ENCODE assay signal across 13 cellular contexts in the genomic region with DNA sequence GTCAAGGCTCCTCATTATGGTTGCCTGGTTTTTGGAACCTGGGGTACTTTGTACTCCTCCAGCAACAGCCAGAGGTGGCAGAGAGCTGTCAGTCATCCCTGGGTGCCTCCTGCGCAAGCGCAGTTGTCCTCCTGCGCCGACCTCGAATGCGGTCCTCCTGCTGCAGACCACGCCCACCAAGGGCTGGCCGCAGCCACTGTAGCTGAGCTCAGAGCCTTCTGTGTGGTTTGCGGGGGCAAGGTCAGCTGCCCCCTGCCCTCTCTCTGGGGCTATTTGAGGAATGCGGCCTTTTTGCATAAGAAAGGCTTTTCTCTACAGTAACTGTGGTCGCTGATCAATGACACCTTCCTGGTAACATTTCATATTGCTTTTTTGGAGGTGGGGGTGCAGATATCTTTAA.
DNase-seq lines count a peak whose midpoint lies in the region; ATAC-seq and TF ChIP-seq lines count a peak whose summit lies in the region.
"Had no signal": no experiment of that assay in that cellular context is flagged by ENCODE, and none has a peak within 500 bp of the region (broad histone marks: within the 10 kb centered on the region; RNA-seq: fewer than 3 reads in every experiment).

No MANE protein-coding gene starts in this region.

- H3K9me3 ChIP-seq in left ventricle myocardium inferior (replicated peaks) (peaks cover 5% of the 10 kb centered on the region), neural progenitor cell (ENCODE audit: low read depth) (no peaks in the 10 kb centered on the region), OCI-LY7 (ENCODE audit: low read length) (no peaks in the 10 kb centered on the region; the same call in 1 of the 2 replicates)
- H3K9me3 ChIP-seq: HAP-1 had no signal

- peaks cover 29% of the 10 kb centered on the region for H3K36me3 Mint-ChIP-seq in WTC11
- no peaks in the 10 kb centered on the region for H3K36me3 Mint-ChIP-seq in neural progenitor cell

- no peak overlapping the region for H3K9ac ChIP-seq in neural progenitor cell

- H3K4me1 ChIP-seq in left ventricle myocardium inferior (no peaks in the 10 kb centered on the region), neural progenitor cell (peaks cover 4% of the 10 kb centered on the region), OCI-LY7 (ENCODE audit: insufficient read depth, low read length, poor library complexity, severe bottlenecking) (no peaks in the 10 kb centered on the region)
- H3K4me1 ChIP-seq: HAP-1 had no signal

- no peaks in the 10 kb centered on the region for H3K9me2 ChIP-seq in OCI-LY7 (ENCODE audit: insufficient read depth, low read length)

- peak overlapping the region; percentile 58 for H3K4me3 Mint-ChIP-seq in WTC11
- H3K4me3 Mint-ChIP-seq in neural progenitor cell = peak overlapping the region; percentile 71

- no peaks in the 10 kb centered on the region for H3K27me3 Mint-ChIP-seq in WTC11 (ENCODE audit: low read depth)
- no peaks in the 10 kb centered on the region for H3K27me3 Mint-ChIP-seq in neural progenitor cell (ENCODE audit: insufficient read depth, low read depth)

- no peak overlapping the region for H3K27ac ChIP-seq in left ventricle myocardium inferior (replicated peaks)
- no peak overlapping the region for H3K27ac ChIP-seq in neural progenitor cell
- H3K27ac ChIP-seq in OCI-LY7 (ENCODE audit: low read depth, low read length, poor library complexity, severe bottlenecking) = no peak overlapping the region

- DNase-seq in H7 = peak; percentile 87
- peak; percentile 94 for DNase-seq in WTC11 (ENCODE audit: low spot score)
- DNase-seq in left ventricle myocardium inferior = peak; percentile 59
- DNase-seq in neural progenitor cell (ENCODE audit: low spot score) = peak; percentile 95
- DNase-seq in stimulated activated CD4-positive, alpha-beta T cell treated with anti-CD3 and anti-CD28 coated beads, Interleukin-12 subunit alpha, Interleukin-12 subunit beta, amount 100 ng/mL, for 4 hours = no peak
- no peak for DNase-seq in LoVo (ENCODE audit: low spot score)
- DNase-seq in OCI-LY7 (ENCODE audit: low spot score) = no peak
- DNase-seq: foreskin melanocyte, KBM-7, mucosa of descending colon, NCI-H2081 treated with DMSO at 0.1 percent for 48 hours had no signal

- H3K4me2 ChIP-seq in neural progenitor cell = peak overlapping the region; percentile 74
- no peak overlapping the region for H3K4me2 ChIP-seq in OCI-LY7 (ENCODE audit: low read length)

- no peak for TF ChIP-seq CTCF in WTC11 (IDR thresholded peaks at IDR 0.05)
- TF ChIP-seq CTCF in left ventricle myocardium inferior (IDR thresholded peaks at IDR 0.05; ENCODE audit: borderline replicate concordance) = no peak
- no peak for TF ChIP-seq CTCF in neural progenitor cell (IDR thresholded peaks at IDR 0.05)
- TF ChIP-seq CTCF in OCI-LY7 (conservative IDR thresholded peaks at IDR 0.05; ENCODE audit: low read length) = no peak

- H3K27me3 ChIP-seq in H7 (ENCODE audit: control insufficient read depth, insufficient read depth, low read length) (no peaks in the 10 kb centered on the region), left ventricle myocardium inferior (ENCODE audit: low read depth) (no peaks in the 10 kb centered on the region), neural progenitor cell (no peaks in the 10 kb centered on the region)

- POLR2A ChIA-PET in WTC11 (lab: Charles Lee) = interaction anchor here (1.1 to 1.2 kb wide), 2 partner anchors 51 to 133 kb away, joined by 3 to 5 read pairs; no protein-coding TSS in a partner anchor
- POLR2A ChIA-PET in OCI-LY7 (lab: Charles Lee) = no interaction called here

- H3K9me3 Mint-ChIP-seq in WTC11 (peaks cover 41% of the 10 kb centered on the region), neural progenitor cell (peaks cover 11% of the 10 kb centered on the region)

- intact Hi-C loops in left ventricle myocardium inferior (cut with micrococcal nuclease) (no loop called here), OCI-LY7 (cut with micrococcal nuclease; ENCODE audit: unreplicated experiment) (no loop called here)

- H3K4me1 Mint-ChIP-seq in WTC11 = peaks cover 33% of the 10 kb centered on the region
- H3K4me1 Mint-ChIP-seq in neural progenitor cell = peaks cover 7% of the 10 kb centered on the region

- H2AFZ ChIP-seq in neural progenitor cell (replicated peaks) (peak overlapping the region; percentile 53), OCI-LY7 (ENCODE audit: low read length) (no peak overlapping the region)

- no peaks in the 10 kb centered on the region for H3F3A ChIP-seq in neural progenitor cell (ENCODE audit: low read depth)

- peak; percentile 100 for ATAC-seq in WTC11
- ATAC-seq in HG03039 (IDR thresholded peaks at IDR 0.05; ENCODE audit: unreplicated experiment) = no peak
- ATAC-seq: mucosa of descending colon had no signal

- H4K20me1 ChIP-seq in neural progenitor cell (ENCODE audit: low read depth) (no peaks in the 10 kb centered on the region), OCI-LY7 (ENCODE audit: insufficient read depth, low read length) (no peaks in the 10 kb centered on the region)

- no TSS peak for BruUV-seq in OCI-LY7 (replicated peaks; lab: Mats Ljungman, UMichigan)

- H3K79me2 ChIP-seq in neural progenitor cell (ENCODE audit: low read depth) (no peaks in the 10 kb centered on the region), OCI-LY7 (ENCODE audit: insufficient read depth, low read depth, low read length) (no peaks in the 10 kb centered on the region)

- H3K36me3 ChIP-seq in H7 (replicated peaks; ENCODE audit: control insufficient read depth, insufficient read depth, low read length) = no peaks in the 10 kb centered on the region
- H3K36me3 ChIP-seq in left ventricle myocardium inferior = no peaks in the 10 kb centered on the region
- H3K36me3 ChIP-seq in neural progenitor cell = no peaks in the 10 kb centered on the region
- no peaks in the 10 kb centered on the region for H3K36me3 ChIP-seq in OCI-LY7 (ENCODE audit: insufficient read depth, low read length)
- H3K36me3 ChIP-seq: HAP-1 had no signal

- H3K27ac Mint-ChIP-seq in WTC11 (peak overlapping the region; percentile 77), neural progenitor cell (no peak overlapping the region)

- CTCF ChIA-PET in WTC11 (lab: Charles Lee) (interaction anchor here (0.6 to 1.3 kb wide), 4 partner anchors 10 to 147 kb away, joined by 3 to 5 read pairs (median 4); no protein-coding TSS in a partner anchor), OCI-LY7 (lab: Charles Lee; ENCODE audit: unreplicated experiment) (no interaction called here)

- no peak overlapping the region for H3K4me3 ChIP-seq in H7 (ENCODE audit: insufficient read depth, low read depth, low read length)
- H3K4me3 ChIP-seq in left ventricle myocardium inferior = peak overlapping the region; percentile 61
- H3K4me3 ChIP-seq in neural progenitor cell = peak overlapping the region; percentile 47
- no peak overlapping the region for H3K4me3 ChIP-seq in OCI-LY7 (ENCODE audit: low read depth, low read length, poor library complexity, severe bottlenecking)
- H3K4me3 ChIP-seq: HAP-1, mucosa of descending colon had no signal

TF ChIP-seq in WTC11, 78 proteins besides CTCF, POLR2A, EP300 and RAD21 (continues in another document):
- TF ChIP-seq SP1 (CRISPR knock-in tag; conservative IDR thresholded peaks at IDR 0.05) (peak; percentile 83), ELF4 (CRISPR knock-in tag; IDR thresholded peaks at IDR 0.05; ENCODE audit: low read depth) (no peak), ATF3 (CRISPR knock-in tag; conservative IDR thresholded peaks at IDR 0.05) (no peak), FOXP1 (CRISPR knock-in tag; IDR thresholded peaks at IDR 0.05; ENCODE audit: borderline replicate concordance) (no peak), TP53 (CRISPR knock-in tag; IDR thresholded peaks at IDR 0.05) (no peak), GABPB1 (CRISPR knock-in tag; IDR thresholded peaks at IDR 0.05) (no peak), ZNF138 (CRISPR knock-in tag; conservative IDR thresholded peaks at IDR 0.05) (no peak), HMGA2 (CRISPR knock-in tag; IDR thresholded peaks at IDR 0.05) (no peak), ZNF512 (CRISPR knock-in tag; IDR thresholded peaks at IDR 0.05; ENCODE audit: borderline replicate concordance) (no peak), TEAD1 (CRISPR knock-in tag; IDR thresholded peaks at IDR 0.05) (peak; percentile 90; the same call in 1 of the 2 replicates), ZNF416 (CRISPR knock-in tag; IDR thresholded peaks at IDR 0.05) (no peak), GRHL2 (CRISPR knock-in tag; IDR thresholded peaks at IDR 0.05; ENCODE audit: insufficient replicate concordance, severe bottlenecking) (no peak), ZNF219 (CRISPR knock-in tag; IDR thresholded peaks at IDR 0.05; ENCODE audit: borderline replicate concordance) (no peak), SMAD3 (CRISPR knock-in tag; IDR thresholded peaks at IDR 0.05; ENCODE audit: borderline replicate concordance) (no peak)
- TF ChIP-seq, protein P1, sequence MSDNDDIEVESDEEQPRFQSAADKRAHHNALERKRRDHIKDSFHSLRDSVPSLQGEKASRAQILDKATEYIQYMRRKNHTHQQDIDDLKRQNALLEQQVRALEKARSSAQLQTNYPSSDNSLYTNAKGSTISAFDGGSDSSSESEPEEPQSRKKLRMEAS (CRISPR knock-in tag; IDR thresholded peaks at IDR 0.05) = peak; percentile 32; the same call in 1 of the 2 replicates

Comparison
In these comparisons a context has a peak if more than half of its experiments do, and no peak if none do; other contexts are left out.
1. DNase-seq: peak in H7 (single experiment), WTC11 (single experiment), left ventricle myocardium inferior (single experiment) and neural progenitor cell (single experiment); none in stimulated activated CD4-positive, alpha-beta T cell treated with anti-CD3 and anti-CD28 coated beads, Interleukin-12 subunit alpha, Interleukin-12 subunit beta, amount 100 ng/mL, for 4 hours (single experiment), LoVo (single experiment) and OCI-LY7 (single experiment).
2. H3K4me3 ChIP-seq: peak in left ventricle myocardium inferior (single experiment) and neural progenitor cell (single experiment); none in H7 (single experiment) and OCI-LY7 (single experiment).